Comparison of ENCODE assay signal across 14 cellular contexts in the genomic region with DNA sequence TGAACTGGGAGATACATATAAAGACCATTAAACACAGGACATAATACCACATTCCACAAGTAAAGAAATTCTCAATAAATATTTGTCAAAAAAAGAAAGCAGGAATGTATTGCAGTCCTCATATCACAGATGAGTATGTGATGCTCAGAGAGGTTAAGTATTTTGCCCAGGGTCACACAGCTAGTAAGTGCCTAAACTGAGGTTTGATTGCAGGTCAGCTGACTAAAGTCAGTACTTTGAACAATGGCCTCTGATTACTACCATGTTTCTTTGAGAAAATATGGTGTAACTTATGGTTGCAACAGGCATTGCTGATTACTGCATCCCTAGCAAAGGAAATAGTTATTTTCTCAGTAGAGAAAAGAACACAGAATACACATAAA.
A peak's percentile ranks its signal among the peaks of the same experiment; 100 is the strongest.
DNase-seq lines count a peak whose midpoint lies in the region; ATAC-seq and TF ChIP-seq lines count a peak whose summit lies in the region.
"Had no signal": no experiment of that assay in that cellular context is flagged by ENCODE, and none has a peak within 500 bp of the region (broad histone marks: within the 10 kb centered on the region; RNA-seq: fewer than 3 reads in every experiment).

No MANE protein-coding gene starts in this region.

- no peak overlapping the region for H2AFZ ChIP-seq in SK-N-SH (ENCODE audit: low read depth)

- H3K9me2 ChIP-seq in SK-N-SH = no peaks in the 10 kb centered on the region

- ATAC-seq in SK-N-SH treated with all-trans-retinoic acid at 6 μM for 48 hours = no peak
- ATAC-seq in GM21619 (IDR thresholded peaks at IDR 0.05; ENCODE audit: unreplicated experiment) = no peak

- H3K36me3 ChIP-seq in SK-N-SH (replicated peaks in 1 of 2; ENCODE audit: control insufficient read depth in 1 of 2, insufficient read depth in 2 of 2, low read length in 1 of 2) = no peaks in the 10 kb centered on the region
- H3K36me3 ChIP-seq in neutrophil = peaks cover 5% of the 10 kb centered on the region
- H3K36me3 ChIP-seq: BE2C, SJCRH30 had no signal

- H3K27me3 ChIP-seq in SK-N-SH (ENCODE audit: insufficient read depth) (no peaks in the 10 kb centered on the region), neutrophil (no peaks in the 10 kb centered on the region)
- H3K27me3 ChIP-seq: BE2C, SJCRH30 had no signal

- POLR2A ChIA-PET in SK-N-SH (lab: Yijun Ruan, JAX) = interaction anchor here (1.0 to 1.5 kb wide), 6 partner anchors 15 to 694 kb away, joined by 3 to 12 read pairs (median 4); no protein-coding TSS in a partner anchor

- H3K79me2 ChIP-seq in SK-N-SH (ENCODE audit: insufficient read depth) = no peaks in the 10 kb centered on the region

- no peak overlapping the region for H3K4me3 Mint-ChIP-seq in chondrocyte (ENCODE audit: unreplicated experiment)
- H3K4me3 Mint-ChIP-seq: CD4-positive, alpha-beta T cell had no signal

- CTCF ChIA-PET in SK-N-SH (lab: Yijun Ruan, JAX) = interaction anchor here (0.7 to 20.0 kb wide), 89 partner anchors 10 to 881 kb away, joined by 3 to 460 read pairs (median 5); no protein-coding TSS in a partner anchor

- TF ChIP-seq RAD21 in SK-N-SH (IDR thresholded peaks at IDR 0.05; ENCODE audit: low read length) = no peak

- no peak overlapping the region for H3K9ac ChIP-seq in SK-N-SH

- H3F3A ChIP-seq in SK-N-SH (replicated peaks; ENCODE audit: insufficient read depth) = no peaks in the 10 kb centered on the region

- no peak overlapping the region for H3K4me2 ChIP-seq in SK-N-SH

- TF ChIP-seq EP300 in SK-N-SH (IDR thresholded peaks at IDR 0.05; ENCODE audit: borderline replicate concordance in 1 of 2, low read depth in 1 of 2, low read length in 1 of 2) = no peak

- H3K4me1 Mint-ChIP-seq in chondrocyte (ENCODE audit: low read depth) = no peaks in the 10 kb centered on the region

- DNase-seq in SK-N-SH (no peak), HT-29 (ENCODE audit: low spot score) (peak; percentile 7), chondrocyte (ENCODE audit: low spot score) (no peak), RPMI8226 (no peak), activated T-cell treated with anti-CD3 and anti-CD28 coated beads for 4 hours (no peak)
- DNase-seq: NCI-H187 treated with DMSO at 0.1 percent for 48 hours had no signal

- H3K4me3 ChIP-seq in SK-N-SH (ENCODE audit: low read depth in 2 of 2, low read length in 1 of 2) (no peak overlapping the region), neutrophil (ENCODE audit: low read depth in 1 of 2, low read length in 1 of 2) (no peak overlapping the region)
- H3K4me3 ChIP-seq: SJCRH30 had no signal

- H3K4me1 ChIP-seq in SK-N-SH (ENCODE audit: control insufficient read depth in 1 of 2, insufficient read depth in 2 of 2, low read depth in 1 of 2, low read length in 1 of 2) (peaks cover 0 to 2% of the 10 kb centered on the region in 2 experiments; a peak in 1 of 4 replicates), neutrophil (ENCODE audit: control insufficient read depth in 1 of 2, insufficient read depth in 1 of 2, low read depth in 1 of 2, low read length in 1 of 2) (peaks cover 15 to 23% of the 10 kb centered on the region in 2 experiments)
- H3K4me1 ChIP-seq: BE2C, SJCRH30 had no signal

- H3K27ac Mint-ChIP-seq in chondrocyte (ENCODE audit: unreplicated experiment) = no peak overlapping the region
- H3K27ac Mint-ChIP-seq: CD4-positive, alpha-beta T cell had no signal

- H3K9me3 Mint-ChIP-seq in chondrocyte (ENCODE audit: low read depth) = no peaks in the 10 kb centered on the region
- H3K9me3 Mint-ChIP-seq: CD4-positive, alpha-beta T cell had no signal

- H3K27me3 Mint-ChIP-seq in chondrocyte (ENCODE audit: low read depth) = peaks cover 5% of the 10 kb centered on the region
- H3K27me3 Mint-ChIP-seq: CD4-positive, alpha-beta T cell had no signal

- H3K36me3 Mint-ChIP-seq in chondrocyte (ENCODE audit: low read depth) = no peaks in the 10 kb centered on the region

- TF ChIP-seq CTCF in SK-N-SH (IDR thresholded peaks at IDR 0.05) (no peak), chondrocyte (IDR thresholded peaks at IDR 0.05) (peak; percentile 17), neutrophil (IDR thresholded peaks at IDR 0.05) (no peak)

- H3K9me3 ChIP-seq in SK-N-SH (no peaks in the 10 kb centered on the region), neutrophil (no peaks in the 10 kb centered on the region)
- H3K9me3 ChIP-seq: BE2C, SJCRH30 had no signal

- H4K20me1 ChIP-seq in SK-N-SH (ENCODE audit: insufficient read depth) = no peaks in the 10 kb centered on the region

- no peak overlapping the region for H3K27ac ChIP-seq in SK-N-SH (ENCODE audit: low read depth in 2 of 2, low read length in 1 of 2)
- peak overlapping the region; percentile 58 for H3K27ac ChIP-seq in neutrophil
- H3K27ac ChIP-seq: 22Rv1, RWPE1, SJCRH30 had no signal

TF ChIP-seq in SK-N-SH treated with all-trans-retinoic acid at 6 μM for 48 hours, 23 proteins besides CTCF, POLR2A, EP300 and RAD21:
- no peak for TF ChIP-seq GLIS3 (CRISPR knock-in tag; IDR thresholded peaks at IDR 0.05)
- 0 out of 2 replicates have a peak, but pooled peaks have one; percentile 23 for TF ChIP-seq ZNF70 (CRISPR knock-in tag; IDR thresholded peaks at IDR 0.05)
- no peak for TF ChIP-seq CSDC2 (CRISPR knock-in tag; IDR thresholded peaks at IDR 0.05)
- no peak for TF ChIP-seq RARB (CRISPR knock-in tag; IDR thresholded peaks at IDR 0.05)

TF ChIP-seq in SK-N-SH, 30 proteins besides CTCF, POLR2A, EP300 and RAD21:
- TF ChIP-seq, protein P1, sequence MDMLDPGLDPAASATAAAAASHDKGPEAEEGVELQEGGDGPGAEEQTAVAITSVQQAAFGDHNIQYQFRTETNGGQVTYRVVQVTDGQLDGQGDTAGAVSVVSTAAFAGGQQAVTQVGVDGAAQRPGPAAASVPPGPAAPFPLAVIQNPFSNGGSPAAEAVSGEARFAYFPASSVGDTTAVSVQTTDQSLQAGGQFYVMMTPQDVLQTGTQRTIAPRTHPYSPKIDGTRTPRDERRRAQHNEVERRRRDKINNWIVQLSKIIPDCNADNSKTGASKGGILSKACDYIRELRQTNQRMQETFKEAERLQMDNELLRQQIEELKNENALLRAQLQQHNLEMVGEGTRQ (IDR thresholded peaks at IDR 0.05; ENCODE audit: borderline replicate concordance, low read depth, low read length) = no peak
